In the genomic region with DNA sequence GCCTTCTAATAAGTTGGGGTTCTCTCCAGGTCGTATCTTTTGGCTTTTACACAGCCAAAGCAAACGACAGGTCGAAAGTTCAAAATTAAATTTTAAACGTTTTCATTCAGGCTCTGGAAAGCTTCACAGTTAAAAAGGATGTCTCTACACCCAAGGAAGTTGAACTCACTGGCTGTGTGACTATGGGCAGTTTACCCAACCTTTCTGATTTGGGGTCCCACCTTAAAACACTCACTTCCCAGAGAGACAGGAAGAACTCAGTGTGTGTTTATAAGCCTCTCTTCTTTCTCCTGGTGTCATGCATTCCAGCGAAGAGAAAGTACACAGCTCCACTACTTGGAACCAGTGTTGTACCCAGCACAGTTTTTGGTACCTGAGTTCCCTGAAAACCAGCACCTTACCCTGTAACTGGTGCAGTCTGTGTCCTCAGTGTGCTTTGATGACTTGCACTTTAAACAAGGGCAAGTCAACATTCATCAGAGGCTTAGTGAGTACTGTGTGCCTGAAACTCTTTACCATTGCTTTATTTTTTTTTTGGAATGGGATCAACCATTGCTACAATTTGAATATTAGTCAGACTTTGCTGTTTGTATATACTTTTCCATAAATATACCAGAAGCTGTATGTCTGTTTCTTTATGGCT, we compare ENCODE assay signal across 10 cellular contexts. TPM values are rescaled to one million over a fixed set of nuclear protein-coding genes. Genes with fewer than 3 reads are reported as not detected.
DNase-seq lines count a peak whose midpoint lies in the region; ATAC-seq and TF ChIP-seq lines count a peak whose summit lies in the region.
"Had no signal": no experiment of that assay in that cellular context is flagged by ENCODE, and none has a peak within 500 bp of the region (broad histone marks: within the 10 kb centered on the region; RNA-seq: fewer than 3 reads in every experiment).

No MANE protein-coding gene starts in this region.

- H3K9me3 ChIP-seq in iPS-18a (ENCODE audit: control insufficient read depth, low read depth, low read length) (no peaks in the 10 kb centered on the region), left lung (no peaks in the 10 kb centered on the region)

- H3K27me3 ChIP-seq in iPS-18a (ENCODE audit: control insufficient read depth, insufficient read depth, low read length) (no peaks in the 10 kb centered on the region), left lung (no peaks in the 10 kb centered on the region)

- no peaks in the 10 kb centered on the region for H3K4me1 ChIP-seq in iPS-18a (ENCODE audit: control insufficient read depth, low read depth, low read length)
- peaks cover 0 to 40% of the 10 kb centered on the region in 2 donors for H3K4me1 ChIP-seq in left lung

- DNase-seq in GM12865 (ENCODE audit: low read depth) (no peak), left lung (no peak)
- DNase-seq: activated CD8-positive, alpha-beta memory T cell treated with anti-CD3 and anti-CD28 coated beads, Interleukin-2, amount 50 U/mL, for 4 hours; stimulated activated naive CD8-positive, alpha-beta T cell treated with anti-CD3 and anti-CD28 coated beads, Interleukin-15, amount 100 ng/mL, for 72 hours had no signal

- H3K4me3 ChIP-seq in GM12865 (ENCODE audit: low read depth, low read length) (peak overlapping the region; percentile 95), iPS-18a (ENCODE audit: low read length) (peak overlapping the region; percentile 49), left lung (no peak overlapping the region)

- no peak for TF ChIP-seq CTCF in 22Rv1 (IDR thresholded peaks at IDR 0.05)
- TF ChIP-seq CTCF in GM12865 (IDR thresholded peaks at IDR 0.05; ENCODE audit: insufficient read depth, low read depth, low read length, missing control alignments), result no peak
- TF ChIP-seq CTCF in VCaP (conservative IDR thresholded peaks at IDR 0.05), result no peak
- TF ChIP-seq CTCF in left lung (IDR thresholded peaks at IDR 0.05), result no peak

- peak overlapping the region; percentile 44; the same call in 1 of the 2 replicates for H3K27ac ChIP-seq in 22Rv1
- H3K27ac ChIP-seq in VCaP, result peak overlapping the region; percentile 1
- no peak overlapping the region for H3K27ac ChIP-seq in iPS-18a (ENCODE audit: low read length)
- H3K27ac ChIP-seq in left lung, result no peak overlapping the region

- no peak overlapping the region for H3K9ac ChIP-seq in iPS-18a (ENCODE audit: low read length)

- intact Hi-C loops in left lung (cut with DNase I), result loop anchor here in 1 of 2 donors (10.0 kb wide), 1 partner anchor 110 kb away; no protein-coding TSS in a partner anchor

- H3K36me3 ChIP-seq in iPS-18a (ENCODE audit: control insufficient read depth, low read depth, low read length), result peaks cover 14% of the 10 kb centered on the region
- peaks cover 0 to 15% of the 10 kb centered on the region in 2 donors for H3K36me3 ChIP-seq in left lung

- ATAC-seq in GM21619 (IDR thresholded peaks at IDR 0.05; ENCODE audit: unreplicated experiment) (no peak), left lung (no peak), HG03469 (IDR thresholded peaks at IDR 0.05; ENCODE audit: unreplicated experiment) (no peak), GM21825 (IDR thresholded peaks at IDR 0.05; ENCODE audit: unreplicated experiment) (no peak)
- ATAC-seq: stimulated activated naive CD8-positive, alpha-beta T cell treated with anti-CD3 and anti-CD28 coated beads, Interleukin-15, amount 100 ng/mL, for 72 hours had no signal

RNA-seq across cellular contexts. Expression of gene SRD5A1, which starts 1.7 kb away (rescaled TPM):
- 10 to 100 TPM; 10.1 to 14.5 TPM for total RNA-seq in left lung

RNA-seq across cellular contexts. Expression of gene NSUN2, which starts 2.1 kb away (rescaled TPM):
- 10 to 100 TPM; 37.5 to 49.5 TPM for total RNA-seq in left lung

Comparison
In these comparisons a context has a peak if more than half of its experiments do, and no peak if none do; other contexts are left out.
1. H3K27ac ChIP-seq: peak in 22Rv1 (single experiment) and VCaP (single experiment); none in iPS-18a (single experiment) and left lung (0 of 2).
2. H3K4me3 ChIP-seq: peak in GM12865 (single experiment) and iPS-18a (single experiment); none in left lung (0 of 2).